In genomic region chr12:52023182-52023975, GRCh38 we compare ENCODE assay signal across 1 cellular context.
TF ChIP-seq lines count a peak whose summit lies in the region.

No MANE protein-coding gene starts in this region.

TF ChIP-seq in K562, 482 proteins besides CTCF, POLR2A, EP300 and RAD21 (continued from another document and continues in another):
- no peak for TF ChIP-seq ZNF197 (CRISPR knock-in tag; IDR thresholded peaks at IDR 0.05; ENCODE audit: low read depth)
- TF ChIP-seq JUNB (CRISPR knock-in tag; conservative IDR thresholded peaks at IDR 0.05): no peak
- TF ChIP-seq USF2 (CRISPR knock-in tag; IDR thresholded peaks at IDR 0.05): no peak
- TF ChIP-seq CEBPG (CRISPR knock-in tag; IDR thresholded peaks at IDR 0.05): no peak
- no peak for TF ChIP-seq CEBPG (tag; conservative IDR thresholded peaks at IDR 0.05 in 1 of 2, IDR thresholded peaks at IDR 0.05 in 1 of 2)
- no peak for TF ChIP-seq NFE2 (IDR thresholded peaks at IDR 0.05; ENCODE audit: low read depth)
- no peak for TF ChIP-seq NFYB (IDR thresholded peaks at IDR 0.05; ENCODE audit: extremely low read depth, insufficient read length)
- TF ChIP-seq CTBP1 (IDR thresholded peaks at IDR 0.05; ENCODE audit: borderline replicate concordance): peak; percentile 60
- no peak for TF ChIP-seq ZNF277 (CRISPR knock-in tag; IDR thresholded peaks at IDR 0.05; ENCODE audit: borderline replicate concordance)
- TF ChIP-seq ZNF24 (IDR thresholded peaks at IDR 0.05): 0 out of 2 replicates have a peak, but pooled peaks have one; percentile 9
- no peak for TF ChIP-seq TCF7 (IDR thresholded peaks at IDR 0.05; ENCODE audit: borderline replicate concordance)
- peak; percentile 69 for TF ChIP-seq MGA (IDR thresholded peaks at IDR 0.05)
- TF ChIP-seq ZBTB49 (CRISPR knock-in tag; IDR thresholded peaks at IDR 0.05; ENCODE audit: borderline replicate concordance): no peak
- TF ChIP-seq ZBTB1 (CRISPR knock-in tag; IDR thresholded peaks at IDR 0.05; ENCODE audit: borderline replicate concordance, low read depth): no peak
- TF ChIP-seq POLR2H (tag; IDR thresholded peaks at IDR 0.05; ENCODE audit: low read depth): no peak
- TF ChIP-seq MNT (conservative IDR thresholded peaks at IDR 0.05): 0 out of 4 replicates have a peak, but pooled peaks of 1 of the 2 experiments have one; percentile 32
- no peak for TF ChIP-seq POLR2B (IDR thresholded peaks at IDR 0.05; ENCODE audit: low read depth, partially characterized antibody)
- TF ChIP-seq MED1 (CRISPR knock-in tag; IDR thresholded peaks at IDR 0.05; ENCODE audit: borderline replicate concordance): no peak
- no peak for TF ChIP-seq MEIS2 (IDR thresholded peaks at IDR 0.05; ENCODE audit: partially characterized antibody)
- no peak for TF ChIP-seq PREB (CRISPR knock-in tag; IDR thresholded peaks at IDR 0.05)
- TF ChIP-seq ZBTB12 (CRISPR knock-in tag; IDR thresholded peaks at IDR 0.05): no peak
- TF ChIP-seq ZNF212 (CRISPR knock-in tag; IDR thresholded peaks at IDR 0.05): no peak
- no peak for TF ChIP-seq BCLAF1 (IDR thresholded peaks at IDR 0.05; ENCODE audit: borderline replicate concordance in 1 of 2, control insufficient read depth in 1 of 2, low read depth in 2 of 2, low read length in 1 of 2)
- TF ChIP-seq ETS2 (tag; IDR thresholded peaks at IDR 0.05; ENCODE audit: borderline replicate concordance, poor library complexity, severe bottlenecking): no peak
- no peak for TF ChIP-seq TARDBP (IDR thresholded peaks at IDR 0.05)
- TF ChIP-seq FIP1L1 (IDR thresholded peaks at IDR 0.05; ENCODE audit: low read depth, low read length, poor library complexity, severe bottlenecking): no peak
- no peak for TF ChIP-seq JUN (IDR thresholded peaks at IDR 0.05; ENCODE audit: borderline replicate concordance, low read depth, low read length)
- TF ChIP-seq JUN (CRISPR knock-in tag; IDR thresholded peaks at IDR 0.05; ENCODE audit: borderline replicate concordance): no peak
- TF ChIP-seq ZFP36 (IDR thresholded peaks at IDR 0.05; ENCODE audit: low read depth, low read length, partially characterized antibody): peak; percentile 45
- TF ChIP-seq CBFA2T2 (conservative IDR thresholded peaks at IDR 0.05): no peak
- no peak for TF ChIP-seq KHSRP (IDR thresholded peaks at IDR 0.05)
- TF ChIP-seq CBFB (CRISPR knock-in tag; IDR thresholded peaks at IDR 0.05): no peak
- TF ChIP-seq TEAD4 (IDR thresholded peaks at IDR 0.05; ENCODE audit: low read length): no peak
- no peak for TF ChIP-seq TEAD4 (CRISPR knock-in tag; IDR thresholded peaks at IDR 0.05; ENCODE audit: borderline replicate concordance)
- no peak for TF ChIP-seq MYNN (IDR thresholded peaks at IDR 0.05)
- no peak for TF ChIP-seq MYNN (CRISPR knock-in tag; IDR thresholded peaks at IDR 0.05)
